15 cellular contexts compared by ENCODE assay signal in genomic region chr11:120219157-120219934, GRCh38. TPM values are rescaled to one million over a fixed set of nuclear protein-coding genes. Genes with fewer than 3 reads are reported as not detected.
DNase-seq lines count a peak whose midpoint lies in the region; ATAC-seq and TF ChIP-seq lines count a peak whose summit lies in the region.
"Had no signal": no experiment of that assay in that cellular context is flagged by ENCODE, and none has a peak within 500 bp of the region (broad histone marks: within the 10 kb centered on the region; RNA-seq: fewer than 3 reads in every experiment).

No MANE protein-coding gene starts in this region.

- H4K5ac ChIP-seq in mesendoderm (ENCODE audit: low read length), result no peak overlapping the region

- peaks cover 3% of the 10 kb centered on the region; the same call in 1 of the 2 replicates for H3K36me3 ChIP-seq in MG63
- no peaks in the 10 kb centered on the region for H3K36me3 ChIP-seq in esophagus (ENCODE audit: control insufficient read depth in 2 of 2, insufficient read depth in 2 of 2, low read length in 1 of 2)
- H3K36me3 ChIP-seq in mucosa of rectum (ENCODE audit: control insufficient read depth in 2 of 2, insufficient read depth in 2 of 2, low read length in 2 of 2), result peaks cover 29 to 38% of the 10 kb centered on the region in 2 donors
- H3K36me3 ChIP-seq in stomach, result peaks cover 0 to 8% (median 7%) of the 10 kb centered on the region in 4 donors
- H3K36me3 ChIP-seq in mesendoderm (ENCODE audit: control insufficient read depth, insufficient read depth, low read length), result no peaks in the 10 kb centered on the region

- 70 to 71% methylated on average over 15 of the region's 15 CpGs for WGBS in esophagus, 2 donors
- 64 to 80% (median 74%) methylated on average over 14 to 15 of the region's 15 CpGs for WGBS in stomach, 5 donors
- WGBS in mesendoderm (ENCODE audit: extremely low coverage, insufficient coverage, low lambda C conversion rate), result no CpG with 5 or more reads among the region's 15 CpGs

- no peaks in the 10 kb centered on the region for H3K79me1 ChIP-seq in mesendoderm (ENCODE audit: low read length)

- intact Hi-C loops in stomach (cut with DNase I; ENCODE audit: low total_unique reads), result no loop called here

- no peak for TF ChIP-seq POLR2A in stomach (IDR thresholded peaks at IDR 0.05)

- no peak overlapping the region for H4K8ac ChIP-seq in mesendoderm (ENCODE audit: low read depth, low read length)

- H3K4me2 ChIP-seq in mesendoderm (ENCODE audit: low read length), result no peak overlapping the region

- H2BK5ac ChIP-seq in mesendoderm (ENCODE audit: low read length), result no peak overlapping the region

- H3K56ac ChIP-seq in mesendoderm (ENCODE audit: low read length), result no peak overlapping the region

- H3K9me3 ChIP-seq in MG63, result no peaks in the 10 kb centered on the region
- no peaks in the 10 kb centered on the region for H3K9me3 ChIP-seq in esophagus (ENCODE audit: control insufficient read depth in 2 of 2, insufficient read depth in 1 of 2, low read depth in 1 of 2, low read length in 1 of 2)
- no peaks in the 10 kb centered on the region for H3K9me3 ChIP-seq in mucosa of rectum (ENCODE audit: control insufficient read depth in 2 of 2, low read length in 2 of 2)
- H3K9me3 ChIP-seq in stomach, result no peaks in the 10 kb centered on the region
- H3K9me3 ChIP-seq: Caco-2 had no signal

- H3K36me3 Mint-ChIP-seq in activated T-cell treated with anti-CD3 and anti-CD28 coated beads, Interleukin-2, amount 50 U/mL, for 72 hours (ENCODE audit: insufficient read depth in 2 of 2), result no peaks in the 10 kb centered on the region
- H3K36me3 Mint-ChIP-seq: activated CD4-positive, alpha-beta memory T cell treated with anti-CD3 and anti-CD28 coated beads for 36 hours; stimulated activated naive B cell treated with anti-CD40 and anti-IgM and Interleukin-4, amounts not matched to agents 10 μg/mL and 1 μg/mL and 100 μg/mL, for 72 hours had no signal

- H3K27ac ChIP-seq in esophagus (ENCODE audit: low read depth in 2 of 2, low read length in 1 of 2) (peak overlapping the region; percentile 21 to 27), mucosa of rectum (ENCODE audit: low read depth in 2 of 2, low read length in 2 of 2) (peak overlapping the region; percentile 57 to 69), stomach (peak overlapping the region; percentile 1 to 90 (median 68)), mesendoderm (ENCODE audit: low read depth, low read length) (no peak overlapping the region)

- no peak for TF ChIP-seq CTCF in stomach (IDR thresholded peaks at IDR 0.05)

- H3K79me2 ChIP-seq in mesendoderm (ENCODE audit: control insufficient read depth, insufficient read depth, low read length), result no peaks in the 10 kb centered on the region

- no peaks in the 10 kb centered on the region for H3K9me3 Mint-ChIP-seq in activated T-cell treated with anti-CD3 and anti-CD28 coated beads, Interleukin-2, amount 50 U/mL, for 72 hours
- H3K9me3 Mint-ChIP-seq: activated CD4-positive, alpha-beta memory T cell treated with anti-CD3 and anti-CD28 coated beads for 36 hours; stimulated activated naive B cell treated with anti-CD40 and anti-IgM and Interleukin-4, amounts not matched to agents 10 μg/mL and 1 μg/mL and 100 μg/mL, for 72 hours had no signal

- H3K9ac ChIP-seq in mucosa of rectum (ENCODE audit: low read depth in 1 of 2, low read length in 2 of 2) (no peak overlapping the region), mesendoderm (ENCODE audit: low read length) (no peak overlapping the region)

- H3K4ac ChIP-seq in mesendoderm (ENCODE audit: low read depth, low read length), result no peak overlapping the region

- no peak overlapping the region for H2AK5ac ChIP-seq in mesendoderm (ENCODE audit: low read length)

- H3K4me3 ChIP-seq in MG63 (no peak overlapping the region), esophagus (ENCODE audit: low read depth in 1 of 2, low read length in 2 of 2) (no peak overlapping the region), mucosa of rectum (ENCODE audit: low read length in 2 of 2) (no peak overlapping the region), stomach (no peak overlapping the region), mesendoderm (ENCODE audit: low read length) (no peak overlapping the region)

- no peak overlapping the region for H2BK120ac ChIP-seq in mesendoderm (ENCODE audit: low read depth, low read length)

- DNase-seq in MG63 (peak; percentile 77), stomach (no peak), mesendoderm (no peak), RPMI8226 (no peak)
- DNase-seq in activated T-cell treated with anti-CD3 and anti-CD28 coated beads, Interleukin-2, amount 50 U/mL, for 72 hours, result no peak
- DNase-seq: activated CD4-positive, alpha-beta memory T cell treated with anti-CD3 and anti-CD28 coated beads for 36 hours; activated T-cell treated with anti-CD3 and anti-CD28 coated beads, Interleukin-2, amount 50 U/mL, for 48 hours; Caco-2; cerebellar nuclear complex; NCI-H2171; stimulated activated naive B cell treated with anti-CD40 and anti-IgM and Interleukin-4, amounts not matched to agents 10 μg/mL and 1 μg/mL and 100 μg/mL, for 72 hours had no signal

- peaks cover 15% of the 10 kb centered on the region for H3K4me1 Mint-ChIP-seq in activated T-cell treated with anti-CD3 and anti-CD28 coated beads, Interleukin-2, amount 50 U/mL, for 72 hours (ENCODE audit: low read depth)

- H3K27ac Mint-ChIP-seq in activated T-cell treated with anti-CD3 and anti-CD28 coated beads, Interleukin-2, amount 50 U/mL, for 72 hours, result no peak overlapping the region
- H3K27ac Mint-ChIP-seq: activated CD4-positive, alpha-beta memory T cell treated with anti-CD3 and anti-CD28 coated beads for 36 hours; stimulated activated naive B cell treated with anti-CD40 and anti-IgM and Interleukin-4, amounts not matched to agents 10 μg/mL and 1 μg/mL and 100 μg/mL, for 72 hours had no signal

- no peak overlapping the region for H2BK15ac ChIP-seq in mesendoderm (replicated peaks; ENCODE audit: low read depth)

- TF ChIP-seq EP300 in stomach (IDR thresholded peaks at IDR 0.05), result no peak

- no peak for ATAC-seq in GM21529 (IDR thresholded peaks at IDR 0.05; ENCODE audit: unreplicated experiment)
- ATAC-seq in activated T-cell treated with anti-CD3 and anti-CD28 coated beads, Interleukin-2, amount 50 U/mL, for 72 hours (replicated peaks in 1 of 2), result no peak

- H3K27me3 ChIP-seq in MG63 (no peaks in the 10 kb centered on the region), esophagus (ENCODE audit: control insufficient read depth in 1 of 2, insufficient read depth in 2 of 2, low read length in 2 of 2) (no peaks in the 10 kb centered on the region), mucosa of rectum (ENCODE audit: control insufficient read depth in 2 of 2, insufficient read depth in 2 of 2, low read length in 2 of 2) (no peaks in the 10 kb centered on the region), stomach (no peaks in the 10 kb centered on the region), mesendoderm (ENCODE audit: insufficient read depth, low read length, poor library complexity) (peaks cover under 1% of the 10 kb centered on the region)

- H3K4me3 Mint-ChIP-seq in activated T-cell treated with anti-CD3 and anti-CD28 coated beads, Interleukin-2, amount 50 U/mL, for 72 hours, result no peak overlapping the region
- H3K4me3 Mint-ChIP-seq: activated CD4-positive, alpha-beta memory T cell treated with anti-CD3 and anti-CD28 coated beads for 36 hours; stimulated activated naive B cell treated with anti-CD40 and anti-IgM and Interleukin-4, amounts not matched to agents 10 μg/mL and 1 μg/mL and 100 μg/mL, for 72 hours had no signal

- no peak overlapping the region for H3K23ac ChIP-seq in mesendoderm (ENCODE audit: low read length)

- H3K4me1 ChIP-seq in esophagus (ENCODE audit: control insufficient read depth in 2 of 2, insufficient read depth in 2 of 2, low read length in 1 of 2) (peaks cover 6 to 19% of the 10 kb centered on the region in 2 donors), mucosa of rectum (ENCODE audit: control insufficient read depth in 2 of 2, insufficient read depth in 2 of 2, low read length in 2 of 2) (peaks cover 46 to 57% of the 10 kb centered on the region in 2 donors), stomach (peaks cover 45 to 96% (median 89%) of the 10 kb centered on the region in 4 donors), mesendoderm (ENCODE audit: control insufficient read depth, low read depth, low read length) (peaks cover 2% of the 10 kb centered on the region)

- peaks cover 6% of the 10 kb centered on the region for H3K27me3 Mint-ChIP-seq in activated T-cell treated with anti-CD3 and anti-CD28 coated beads, Interleukin-2, amount 50 U/mL, for 72 hours (ENCODE audit: low read depth)

- no peak overlapping the region for H3K18ac ChIP-seq in mesendoderm (ENCODE audit: low read length)

RNA-seq across cellular contexts. Expression of gene OAF, which starts 8.5 kb away (rescaled TPM):
- total RNA-seq in MG63 (2014; rRNA removed; shearing (Covaris generic); ENCODE audit: low replicate concordance), result 13.5 and 35.9 TPM in 2 replicates
- polyA plus RNA-seq in esophagus (1 to 10 TPM; 7.2 to 8.4 TPM), stomach (10 to 100 TPM; 17.1 to 30.5 (median 30.2) TPM)
- total RNA-seq in stomach, result 100 to 1,000 TPM in 2 of 5 donors, 10 to 100 TPM in 3; 23.3 to 380 (median 37.2) TPM
- 0.48 TPM for polyA plus RNA-seq in mesendoderm (2013, experiment 1 of 2)
- polyA plus RNA-seq in mesendoderm (2013, experiment 2 of 2), result 0.36 TPM
- total RNA-seq in activated T-cell treated with anti-CD3 and anti-CD28 coated beads, Interleukin-2, amount 50 U/mL, for 72 hours, result 1 to 10 TPM; 1.2 to 2.4 TPM

RNA-seq across cellular contexts. Expression of gene POU2F3, which starts 20.6 kb away (rescaled TPM):
- total RNA-seq in MG63 (2014; rRNA removed; shearing (Covaris generic); ENCODE audit: low replicate concordance), result not detected in 2 replicates
- polyA plus RNA-seq in esophagus, result 1 to 10 TPM; 3.1 to 4.5 TPM
- total RNA-seq in stomach, result 1 to 10 TPM in 2 of 5 donors, under 1 TPM in 1, not detected in 2; 0.18 to 1.9 (median 1.3) TPM
- polyA plus RNA-seq in stomach, result 1 to 10 TPM in 2 of 3 donors, under 1 TPM in 1; 0.75 to 1.5 (median 1.3) TPM
- polyA plus RNA-seq in mesendoderm (2013, experiment 1 of 2), result 0.51 TPM
- 0.57 TPM for polyA plus RNA-seq in mesendoderm (2013, experiment 2 of 2)
- total RNA-seq in activated T-cell treated with anti-CD3 and anti-CD28 coated beads, Interleukin-2, amount 50 U/mL, for 72 hours, result under 1 TPM; 0.14 to 0.39 TPM
- total RNA-seq: activated CD4-positive, alpha-beta memory T cell treated with anti-CD3 and anti-CD28 coated beads for 36 hours; Caco-2 had no signal
- polyA plus RNA-seq: AG04450 had no signal
